ENCODE assay signal across 29 cellular contexts in the genomic region with DNA sequence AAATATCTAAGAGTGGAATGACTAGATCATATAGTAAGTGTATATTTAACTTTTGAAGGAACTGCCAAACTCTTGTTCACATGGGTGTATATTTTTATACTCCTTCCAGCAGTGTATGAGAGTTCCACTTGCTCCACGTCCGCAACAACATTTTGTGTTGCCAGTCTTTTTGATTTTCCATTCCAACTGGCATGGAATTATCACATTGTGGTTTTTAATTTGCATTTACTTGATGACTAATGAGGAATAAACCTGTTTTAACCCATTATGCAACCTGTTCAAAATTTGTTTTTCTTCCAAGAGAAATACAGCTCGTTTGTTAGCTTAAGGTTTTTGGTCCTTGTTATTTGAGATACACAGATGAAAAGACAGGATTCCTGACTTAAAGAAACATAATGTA.
"Had no signal": no experiment of that assay in that cellular context is flagged by ENCODE, and none has a peak within 500 bp of the region (broad histone marks: within the 10 kb centered on the region; RNA-seq: fewer than 3 reads in every experiment).

No MANE protein-coding gene starts in this region.

- H3K36me3 ChIP-seq: adrenal gland, breast epithelium, gastrocnemius medialis, heart left ventricle had no signal

- H3K4me1 ChIP-seq: adrenal gland, breast epithelium, foreskin keratinocyte, gastrocnemius medialis, heart left ventricle had no signal

- H3K27me3 ChIP-seq: adrenal gland, breast epithelium, gastrocnemius medialis, heart left ventricle had no signal

- H3K27ac ChIP-seq: adrenal gland, breast epithelium, epithelial cell of prostate, foreskin keratinocyte, gastrocnemius medialis, heart left ventricle had no signal

- H3K4me3 ChIP-seq: adrenal gland, breast epithelium, gastrocnemius medialis, heart left ventricle had no signal

- ATAC-seq: activated CD4-positive, alpha-beta T cell treated with anti-CD3 and anti-CD28 coated beads for 36 hours; activated CD8-positive, alpha-beta memory T cell treated with anti-CD3 and anti-CD28 coated beads, Interleukin-2, amount 10 ng/mL, durations not matched to agents 7 days and 5 days; activated CD8-positive, alpha-beta T cell treated with anti-CD3 and anti-CD28 coated beads, Interleukin-2, amount 10 ng/mL, durations not matched to agents 7 days and 5 days; activated naive CD8-positive, alpha-beta T cell treated with anti-CD3 and anti-CD28 coated beads, Interleukin-2, amount 50 U/mL, for 24 hours; effector memory CD8-positive, alpha-beta T cell; esophagus mucosa; foreskin keratinocyte; gastrocnemius medialis; heart left ventricle had no signal

- DNase-seq: activated CD4-positive, alpha-beta memory T cell treated with anti-CD3 and anti-CD28 coated beads for 36 hours; activated CD4-positive, alpha-beta T cell treated with anti-CD3 and anti-CD28 coated beads for 36 hours; activated CD4-positive, alpha-beta T cell treated with anti-CD3 and anti-CD28 coated beads, Interleukin-2, amount 10 ng/mL, durations not matched to agents 24 days and 14 days; activated CD4-positive, CD25-positive, alpha-beta regulatory T cell; activated CD4-positive, CD25-positive, alpha-beta regulatory T cell treated with anti-CD3 and anti-CD28 coated beads, Interleukin-2, amount 50 U/mL, for 72 hours; activated CD8-positive, alpha-beta memory T cell treated with anti-CD3 and anti-CD28 coated beads, Interleukin-2, amount 10 ng/mL, durations not matched to agents 7 days and 5 days; activated CD8-positive, alpha-beta memory T cell treated with anti-CD3 and anti-CD28 coated beads, Interleukin-2, amount 50 U/mL, for 4 hours; activated CD8-positive, alpha-beta T cell treated with anti-CD3 and anti-CD28 coated beads, Interleukin-2, amount 10 ng/mL, durations not matched to agents 7 days and 5 days; activated effector memory CD4-positive, alpha-beta T cell treated with anti-CD3 and anti-CD28 coated beads, Interleukin-2, amount 50 U/mL, for 16 hours; activated naive CD4-positive, alpha-beta T cell treated with anti-CD3 and anti-CD28 coated beads for 36 hours; activated naive CD8-positive, alpha-beta T cell treated with anti-CD3 and anti-CD28 coated beads for 36 hours; activated naive CD8-positive, alpha-beta T cell treated with anti-CD3 and anti-CD28 coated beads, Interleukin-2, amount 50 U/mL, for 24 hours; activated T-cell treated with anti-CD3 and anti-CD28 coated beads, Interleukin-2, amount 50 U/mL, for 1 hour; activated T-cell treated with anti-CD3 and anti-CD28 coated beads, Interleukin-2, amount 50 U/mL, for 48 hours; adrenal gland; amygdala; aorta; cortex of kidney; dermis blood vessel endothelial cell; effector CD4-positive, alpha-beta T cell; effector memory CD8-positive, alpha-beta T cell; foreskin keratinocyte; gastrocnemius medialis; glutamatergic neuron; heart left ventricle; T-helper 2 cell had no signal

- H3K9me3 ChIP-seq: adrenal gland, breast epithelium, gastrocnemius medialis, heart left ventricle had no signal
